Comparison of ENCODE assay signal across 22 cellular contexts in the genomic region with DNA sequence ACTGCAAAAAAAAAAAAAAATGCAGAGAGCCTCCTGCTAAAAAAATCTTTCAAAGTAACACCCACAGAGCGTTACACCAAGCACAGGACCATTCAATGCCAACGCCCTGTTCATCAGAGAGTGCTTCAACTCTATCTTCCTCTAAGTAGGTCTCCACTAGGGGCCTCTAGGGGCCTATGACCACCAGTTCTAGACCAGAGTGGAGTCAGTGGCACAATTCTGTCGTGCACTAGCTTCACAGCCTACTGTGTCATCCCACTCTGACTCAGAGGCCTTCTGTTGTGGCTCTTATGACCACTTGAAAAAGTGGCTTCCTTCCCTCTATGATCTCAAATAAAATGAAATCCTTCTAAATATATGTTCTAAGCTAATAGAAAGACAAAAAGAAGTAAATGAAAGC.
"Had no signal": no experiment of that assay in that cellular context is flagged by ENCODE, and none has a peak within 500 bp of the region (broad histone marks: within the 10 kb centered on the region; RNA-seq: fewer than 3 reads in every experiment).

No MANE protein-coding gene starts in this region.

- H3K27me3 Mint-ChIP-seq: central memory CD8-positive, alpha-beta T cell had no signal

- ATAC-seq: heart left ventricle, left ventricle myocardium superior, upper lobe of right lung had no signal

- H3K9me3 Mint-ChIP-seq: activated B cell treated with CpG ODN at 0.5 μM for 24 hours; central memory CD8-positive, alpha-beta T cell; nephron had no signal

- H3K27ac Mint-ChIP-seq: activated B cell treated with CpG ODN at 0.5 μM for 24 hours, nephron had no signal

- H3K4me3 Mint-ChIP-seq: activated B cell treated with CpG ODN at 0.5 μM for 24 hours; central memory CD8-positive, alpha-beta T cell; nephron had no signal

- DNase-seq: activated B cell treated with CpG ODN at 0.5 μM for 24 hours; activated CD4-positive, alpha-beta T cell treated with anti-CD3 and anti-CD28 coated beads for 4 hours; activated CD8-positive, alpha-beta memory T cell treated with anti-CD3 and anti-CD28 coated beads, Interleukin-2, amount 50 U/mL, for 48 hours; activated effector memory CD4-positive, alpha-beta T cell treated with anti-CD3 and anti-CD28 coated beads, Interleukin-2, amount 50 U/mL, for 16 hours; activated naive CD4-positive, alpha-beta T cell treated with anti-CD3 and anti-CD28 coated beads, Interleukin-2, amount 50 U/mL, for 16 hours; activated T-cell treated with anti-CD3 and anti-CD28 coated beads, Interleukin-2, amount 50 U/mL, for 48 hours; colonic mucosa; dorsolateral prefrontal cortex; esophagus squamous epithelium; heart left ventricle; left ventricle myocardium superior; midbrain; ovary; spleen; stimulated activated CD4-positive, alpha-beta T cell treated with anti-CD3 and anti-CD28 coated beads, Interleukin-4, amount 100 ng/mL, for 1 hour; stimulated activated naive CD4-positive, alpha-beta T cell treated with Interleukin-2 at 50 U/mL for 16 hours; substantia nigra; T1000; thyroid gland; upper lobe of right lung had no signal
